Comparison of ENCODE assay signal across 1 cellular context in genomic region chr1:66758247-66758755, GRCh38.
TF ChIP-seq lines count a peak whose summit lies in the region.

No MANE protein-coding gene starts in this region.

TF ChIP-seq in K562, 482 proteins besides CTCF, POLR2A, EP300 and RAD21 (continued from another document and continues in another):
- TF ChIP-seq ATF1 (CRISPR knock-in tag; IDR thresholded peaks at IDR 0.05) (no peak), ATF1 (tag; IDR thresholded peaks at IDR 0.05) (peak; percentile 82), FOXK2 (conservative IDR thresholded peaks at IDR 0.05 in 1 of 2, IDR thresholded peaks at IDR 0.05 in 1 of 2; ENCODE audit: low read depth in 2 of 2) (peak; percentile 83 to 89), MTA2 (IDR thresholded peaks at IDR 0.05; ENCODE audit: low read depth) (peak; percentile 87), JUN (IDR thresholded peaks at IDR 0.05; ENCODE audit: borderline replicate concordance, low read depth, low read length) (peak; percentile 69; the same call in 1 of the 2 replicates), JUN (CRISPR knock-in tag; IDR thresholded peaks at IDR 0.05; ENCODE audit: borderline replicate concordance) (no peak), NCOA1 (IDR thresholded peaks at IDR 0.05; ENCODE audit: low read depth) (peak; percentile 85), CBFA2T2 (conservative IDR thresholded peaks at IDR 0.05) (peak; percentile 93), THAP12 (CRISPR knock-in tag; IDR thresholded peaks at IDR 0.05) (no peak), ZNF24 (IDR thresholded peaks at IDR 0.05) (peak; percentile 25), NONO (IDR thresholded peaks at IDR 0.05; ENCODE audit: low read depth in 2 of 2, low read length in 1 of 2) (0 out of 4 replicates have a peak, but pooled peaks of 1 of the 2 experiments have one; percentile 41), RAD51 (IDR thresholded peaks at IDR 0.05; ENCODE audit: borderline replicate concordance, low read depth) (peak; percentile 90), POLR2AphosphoS5 (IDR thresholded peaks at IDR 0.05; ENCODE audit: control insufficient read depth, insufficient read depth, low read depth, low read length) (peak; percentile 89), TEAD4 (IDR thresholded peaks at IDR 0.05; ENCODE audit: low read length) (peak; percentile 95), TEAD4 (CRISPR knock-in tag; IDR thresholded peaks at IDR 0.05; ENCODE audit: borderline replicate concordance) (no peak), EHMT2 (IDR thresholded peaks at IDR 0.05) (peak; percentile 52; the same call in 1 of the 2 replicates), CREB3L1 (IDR thresholded peaks at IDR 0.05; ENCODE audit: borderline replicate concordance, low read depth) (no peak), GATAD2B (IDR thresholded peaks at IDR 0.05; ENCODE audit: borderline replicate concordance) (0 out of 2 replicates have a peak, but pooled peaks have one; percentile 57), RCOR1 (IDR thresholded peaks at IDR 0.05; ENCODE audit: borderline replicate concordance in 1 of 2, low read depth in 2 of 2, low read length in 2 of 2) (peak in 1 of 2 experiments; percentile 89; a peak in 2 of 4 replicates), MNT (conservative IDR thresholded peaks at IDR 0.05) (peak in 1 of 2 experiments; percentile 38; a peak in 1 of 4 replicates), TAF9B (IDR thresholded peaks at IDR 0.05; ENCODE audit: partially characterized antibody) (peak; percentile 54), CCNT2 (IDR thresholded peaks at IDR 0.05; ENCODE audit: borderline replicate concordance, extremely low read depth, insufficient read length, low read depth, low read length) (peak; percentile 59), ZNF589 (CRISPR knock-in tag; IDR thresholded peaks at IDR 0.05; ENCODE audit: low read depth) (peak; percentile 79; the same call in 1 of the 2 replicates), MTA3 (IDR thresholded peaks at IDR 0.05; ENCODE audit: borderline replicate concordance) (peak; percentile 68; the same call in 1 of the 2 replicates), VEZF1 (CRISPR knock-in tag; IDR thresholded peaks at IDR 0.05) (peak; percentile 77), ZNF707 (CRISPR knock-in tag; conservative IDR thresholded peaks at IDR 0.05) (no peak), ELF4 (CRISPR knock-in tag; IDR thresholded peaks at IDR 0.05) (0 out of 2 replicates have a peak, but pooled peaks have one; percentile 9), PML (IDR thresholded peaks at IDR 0.05; ENCODE audit: low read length) (peak; percentile 83; the same call in 1 of the 2 replicates), JUND (IDR thresholded peaks at IDR 0.05; ENCODE audit: borderline replicate concordance, low read depth, low read length) (peak; percentile 81), JUND (tag; IDR thresholded peaks at IDR 0.05; ENCODE audit: borderline replicate concordance, low read depth, low read length) (peak; percentile 83; the same call in 2 of the 3 replicates), ZNF140 (CRISPR knock-in tag; IDR thresholded peaks at IDR 0.05) (0 out of 2 replicates have a peak, but pooled peaks have one; percentile 51), ZNF449 (CRISPR knock-in tag; IDR thresholded peaks at IDR 0.05) (0 out of 2 replicates have a peak, but pooled peaks have one; percentile 15), PKNOX1 (IDR thresholded peaks at IDR 0.05) (peak; percentile 40; the same call in 1 of the 2 replicates), ZEB2 (IDR thresholded peaks at IDR 0.05) (peak; percentile 55; the same call in 1 of the 2 replicates), PTRF (tag; IDR thresholded peaks at IDR 0.05) (no peak), MEIS2 (IDR thresholded peaks at IDR 0.05; ENCODE audit: partially characterized antibody) (peak; percentile 48), PRMT5 (CRISPR knock-in tag; IDR thresholded peaks at IDR 0.05) (no peak), HDAC2 (IDR thresholded peaks at IDR 0.05) (0 out of 2 replicates have a peak, but pooled peaks have one; percentile 79), SMAD2 (IDR thresholded peaks at IDR 0.05; ENCODE audit: low read depth, low read length) (no peak), TRIM24 (IDR thresholded peaks at IDR 0.05) (peak; percentile 82 to 86), ZKSCAN1 (IDR thresholded peaks at IDR 0.05; ENCODE audit: low read depth, low read length) (no peak), ZNF644 (tag; IDR thresholded peaks at IDR 0.05; ENCODE audit: low read depth) (peak; percentile 90), CHAMP1 (IDR thresholded peaks at IDR 0.05) (peak; percentile 88), NBN (IDR thresholded peaks at IDR 0.05; ENCODE audit: low read depth) (peak; percentile 89), SPI1 (IDR thresholded peaks at IDR 0.05; ENCODE audit: borderline replicate concordance, low read depth, low read length) (peak; percentile 58; the same call in 1 of the 2 replicates), ARID1B (IDR thresholded peaks at IDR 0.05) (peak; percentile 97), ARID3A (IDR thresholded peaks at IDR 0.05; ENCODE audit: borderline replicate concordance, low read depth, low read length) (peak; percentile 69; the same call in 1 of the 2 replicates), CC2D1A (IDR thresholded peaks at IDR 0.05) (peak; percentile 82), MTA1 (IDR thresholded peaks at IDR 0.05; ENCODE audit: borderline replicate concordance) (peak; percentile 54; the same call in 1 of the 2 replicates)
- TF ChIP-seq, protein P1, sequence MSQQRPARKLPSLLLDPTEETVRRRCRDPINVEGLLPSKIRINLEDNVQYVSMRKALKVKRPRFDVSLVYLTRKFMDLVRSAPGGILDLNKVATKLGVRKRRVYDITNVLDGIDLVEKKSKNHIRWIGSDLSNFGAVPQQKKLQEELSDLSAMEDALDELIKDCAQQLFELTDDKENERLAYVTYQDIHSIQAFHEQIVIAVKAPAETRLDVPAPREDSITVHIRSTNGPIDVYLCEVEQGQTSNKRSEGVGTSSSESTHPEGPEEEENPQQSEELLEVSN (IDR thresholded peaks at IDR 0.05; ENCODE audit: borderline replicate concordance in 1 of 2, extremely low read depth in 1 of 2, insufficient read depth in 1 of 2, insufficient read length in 1 of 2, low read depth in 1 of 2, low read length in 1 of 2, poor library complexity in 1 of 2, severe bottlenecking in 1 of 2) = no peak
- TF ChIP-seq, protein P2, sequence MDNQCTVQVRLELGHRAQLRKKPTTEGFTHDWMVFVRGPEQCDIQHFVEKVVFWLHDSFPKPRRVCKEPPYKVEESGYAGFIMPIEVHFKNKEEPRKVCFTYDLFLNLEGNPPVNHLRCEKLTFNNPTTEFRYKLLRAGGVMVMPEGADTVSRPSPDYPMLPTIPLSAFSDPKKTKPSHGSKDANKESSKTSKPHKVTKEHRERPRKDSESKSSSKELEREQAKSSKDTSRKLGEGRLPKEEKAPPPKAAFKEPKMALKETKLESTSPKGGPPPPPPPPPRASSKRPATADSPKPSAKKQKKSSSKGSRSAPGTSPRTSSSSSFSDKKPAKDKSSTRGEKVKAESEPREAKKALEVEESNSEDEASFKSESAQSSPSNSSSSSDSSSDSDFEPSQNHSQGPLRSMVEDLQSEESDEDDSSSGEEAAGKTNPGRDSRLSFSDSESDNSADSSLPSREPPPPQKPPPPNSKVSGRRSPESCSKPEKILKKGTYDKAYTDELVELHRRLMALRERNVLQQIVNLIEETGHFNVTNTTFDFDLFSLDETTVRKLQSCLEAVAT (IDR thresholded peaks at IDR 0.05) = no peak
